8 cellular contexts compared by ENCODE assay signal in the genomic region with DNA sequence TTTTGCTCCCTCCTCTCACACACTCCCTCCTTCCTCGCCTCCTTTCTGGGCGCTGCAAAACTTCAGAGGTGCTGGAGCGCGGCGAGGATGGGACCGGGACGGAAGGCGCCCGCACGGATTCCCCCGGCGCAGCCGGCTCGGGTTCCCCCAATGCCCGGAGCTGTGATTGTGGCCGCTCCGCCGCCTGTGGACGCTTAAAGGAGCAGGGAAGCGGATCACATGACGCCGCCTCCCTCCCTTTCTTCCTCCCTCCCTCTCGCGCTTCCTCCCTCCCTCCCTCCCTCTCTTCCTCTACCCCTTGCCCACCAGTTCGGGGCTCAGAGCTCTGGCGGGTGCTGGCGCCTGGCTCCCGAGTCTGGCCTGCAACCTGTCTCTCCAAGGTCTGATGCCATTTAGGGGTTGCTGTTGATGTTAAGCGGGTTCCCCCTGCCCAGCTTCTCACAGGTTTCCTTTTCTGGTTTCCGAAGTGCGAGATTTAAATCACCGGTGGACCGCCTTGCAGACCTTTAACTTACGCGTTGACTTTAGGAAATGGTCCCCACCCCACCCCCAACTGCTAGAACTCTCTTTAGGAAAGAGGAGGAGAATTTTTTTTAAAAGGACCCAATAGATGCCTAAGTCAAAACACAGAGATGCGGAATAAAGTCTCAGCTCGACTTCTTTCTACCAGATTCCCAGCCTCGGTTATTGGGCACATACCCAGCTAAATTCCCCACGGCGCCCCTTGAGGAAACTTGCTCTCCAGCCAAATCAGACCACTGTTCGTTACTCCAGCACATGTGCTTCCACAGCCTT. TPM values are rescaled to one million over a fixed set of nuclear protein-coding genes. Genes with fewer than 3 reads are reported as not detected.
A peak's percentile ranks its signal among the peaks of the same experiment; 100 is the strongest.
DNase-seq lines count a peak whose midpoint lies in the region; ATAC-seq, FAIRE-seq and TF ChIP-seq lines count a peak whose summit lies in the region.

A gene (minus strand): TSS at position 170 of the 795 bp plus-strand sequence. CDS start 224 bp downstream, outside the sequence.

- H3K9me3 Mint-ChIP-seq in activated naive CD8-positive, alpha-beta T cell treated with anti-CD3 and anti-CD28 coated beads for 36 hours: peaks cover 3% of the 10 kb centered on the region

- no peak within 1 kb of the TSS for H3K14ac ChIP-seq in neuronal stem cell (ENCODE audit: low read length)

- peaks cover 68% of the 10 kb centered on the region for H3K27me3 Mint-ChIP-seq in activated naive CD8-positive, alpha-beta T cell treated with anti-CD3 and anti-CD28 coated beads for 36 hours

- no peak within 1 kb of the TSS for H3K4ac ChIP-seq in neuronal stem cell (ENCODE audit: low read length)

- H3K27ac Mint-ChIP-seq in activated naive CD8-positive, alpha-beta T cell treated with anti-CD3 and anti-CD28 coated beads for 36 hours: no peak within 1 kb of the TSS

- peaks cover 15% of the 10 kb centered on the region for H3K4me1 Mint-ChIP-seq in activated naive CD8-positive, alpha-beta T cell treated with anti-CD3 and anti-CD28 coated beads for 36 hours

- no peak within 1 kb of the TSS for H2BK5ac ChIP-seq in neuronal stem cell (ENCODE audit: low read length)

- no peak for TF ChIP-seq CTCF in D721Med (IDR thresholded peaks at IDR 0.05; ENCODE audit: insufficient read depth, missing control alignments)

- no peak within 1 kb of the TSS for H2BK15ac ChIP-seq in neuronal stem cell (ENCODE audit: low read length)

- ATAC-seq in HG03097 (IDR thresholded peaks at IDR 0.05; ENCODE audit: low FRiP score, unreplicated experiment) (no peak), HG02973 (IDR thresholded peaks at IDR 0.05; ENCODE audit: unreplicated experiment) (no peak)

- H4K8ac ChIP-seq in neuronal stem cell (ENCODE audit: low read depth, low read length): no peak within 1 kb of the TSS

- peak within 1 kb of the TSS; percentile 95 for H2AFZ ChIP-seq in neuronal stem cell (ENCODE audit: low read length)

- peaks cover 0 to 40% (median 9%) of the 10 kb centered on the region in 3 experiments for H3K27me3 ChIP-seq in neuronal stem cell (ENCODE audit: control insufficient read depth in 3 of 3, insufficient read depth in 3 of 3, low read depth in 1 of 3, low read length in 3 of 3)

- H3K79me1 ChIP-seq in neuronal stem cell (ENCODE audit: low read depth, low read length): no peaks in the 10 kb centered on the region

- no peaks in the 10 kb centered on the region for H3K9me3 ChIP-seq in neuronal stem cell (replicated peaks in 1 of 2; ENCODE audit: control insufficient read depth in 2 of 2, insufficient read depth in 1 of 2, low read depth in 1 of 2, low read length in 2 of 2)

- no peak within 1 kb of the TSS for H2AK5ac ChIP-seq in neuronal stem cell (ENCODE audit: low read depth, low read length)

- H3K4me2 ChIP-seq in neuronal stem cell (ENCODE audit: insufficient read depth, low read length, poor library complexity, severe bottlenecking): peak within 1 kb of the TSS; percentile 63

- no peak within 1 kb of the TSS for H4K91ac ChIP-seq in neuronal stem cell (ENCODE audit: low read depth, low read length, poor library complexity)

- H3K36me3 Mint-ChIP-seq in activated naive CD8-positive, alpha-beta T cell treated with anti-CD3 and anti-CD28 coated beads for 36 hours: no peaks in the 10 kb centered on the region

- peaks cover 8 to 24% of the 10 kb centered on the region in 2 donors for H3K4me1 ChIP-seq in neuronal stem cell (ENCODE audit: control insufficient read depth in 2 of 2, insufficient read depth in 1 of 2, low read depth in 1 of 2, low read length in 2 of 2)

- DNase-seq in D721Med (ENCODE audit: insufficient read length, low spot score): peak; percentile 15
- peak; percentile 71 for DNase-seq in NCI-H1092 (lab: John Stamatoyannopoulos, UW)
- DNase-seq in activated naive CD8-positive, alpha-beta T cell treated with anti-CD3 and anti-CD28 coated beads for 36 hours: no peak
- peak; percentile 79 for DNase-seq in glomerular visceral epithelial cell (ENCODE audit: extremely low spot score)
- DNase-seq in neuronal stem cell (ENCODE audit: low spot score): no peak
- no peak for DNase-seq in activated naive CD4-positive, alpha-beta T cell treated with anti-CD3 and anti-CD28 coated beads, Interleukin-2, amount 50 U/mL, for 16 hours

- H2BK12ac ChIP-seq in neuronal stem cell (ENCODE audit: low read length): no peak within 1 kb of the TSS

- H2BK120ac ChIP-seq in neuronal stem cell (ENCODE audit: low read depth, low read length): no peak within 1 kb of the TSS

- H3K4me3 ChIP-seq in neuronal stem cell (ENCODE audit: low read length in 2 of 2): peak within 1 kb of the TSS; percentile 74 to 76

- no peak for FAIRE-seq in D721Med (lab: Jason Lieb, UNC)

- no peak within 1 kb of the TSS for H3K9ac ChIP-seq in neuronal stem cell (ENCODE audit: low read depth, low read length, poor library complexity)

- H3K27ac ChIP-seq in neuronal stem cell (replicated peaks; ENCODE audit: low read length): no peak within 1 kb of the TSS

- H3K4me3 Mint-ChIP-seq in activated naive CD8-positive, alpha-beta T cell treated with anti-CD3 and anti-CD28 coated beads for 36 hours: peak within 1 kb of the TSS; percentile 29

- H3K18ac ChIP-seq in neuronal stem cell (ENCODE audit: low read length): peak within 1 kb of the TSS; percentile 44

- WGBS in neuronal stem cell (ENCODE audit: extremely low coverage in 2 of 2, insufficient read length in 2 of 2, insufficient replicate concordance in 1 of 2), 2 donors: no CpG with 5 or more reads among the region's 41 CpGs

- peaks cover 0 to 7% of the 10 kb centered on the region in 2 donors for H3K36me3 ChIP-seq in neuronal stem cell (replicated peaks in 1 of 2; ENCODE audit: control insufficient read depth in 2 of 2, insufficient read depth in 2 of 2, low read length in 2 of 2)

- H3K23ac ChIP-seq in neuronal stem cell (ENCODE audit: low read depth, low read length, poor library complexity): no peak within 1 kb of the TSS

RNA-seq across cellular contexts. Expression of the gene that starts here (rescaled TPM):
- not detected for total RNA-seq in activated naive CD8-positive, alpha-beta T cell treated with anti-CD3 and anti-CD28 coated beads for 36 hours
- polyA plus RNA-seq in neuronal stem cell (2013, experiment 1 of 2): 5.3 TPM
- polyA plus RNA-seq in neuronal stem cell (2013, experiment 2 of 2): 4.3 TPM

Comparison
In these comparisons a context has a peak if more than half of its experiments do, and no peak if none do; other contexts are left out.
1. DNase-seq: peak in D721Med (single experiment), NCI-H1092 (single experiment) and glomerular visceral epithelial cell (single experiment); none in activated naive CD8-positive, alpha-beta T cell treated with anti-CD3 and anti-CD28 coated beads for 36 hours (single experiment), neuronal stem cell (single experiment) and activated naive CD4-positive, alpha-beta T cell treated with anti-CD3 and anti-CD28 coated beads, Interleukin-2, amount 50 U/mL, for 16 hours (single experiment).